In genomic region chr2:120012363-120012762, GRCh38 we compare ENCODE assay signal across 8 cellular contexts. TPM values are rescaled to one million over a fixed set of nuclear protein-coding genes. Genes with fewer than 3 reads are reported as not detected.
A peak's percentile ranks its signal among the peaks of the same experiment; 100 is the strongest.
DNase-seq lines count a peak whose midpoint lies in the region; ATAC-seq, FAIRE-seq and TF ChIP-seq lines count a peak whose summit lies in the region.

No MANE protein-coding gene starts in this region.

- H4K20me1 ChIP-seq in IMR-90 (ENCODE audit: insufficient read depth, low read length) = peaks cover 4% of the 10 kb centered on the region; the same call in 1 of the 2 replicates

- peak overlapping the region; percentile 64 to 88 (median 76) for H3K4me3 Mint-ChIP-seq in naive thymus-derived CD4-positive, alpha-beta T cell

- H2BK20ac ChIP-seq in IMR-90 (ENCODE audit: low read depth, low read length) = no peak overlapping the region

- H2AK9ac ChIP-seq in IMR-90 (replicated peaks; ENCODE audit: low read depth, low read length, poor library complexity) = no peak overlapping the region

- peak overlapping the region; percentile 82 for H3K4me2 ChIP-seq in IMR-90 (ENCODE audit: low read depth, low read length)

- no peak overlapping the region for H3K27ac ChIP-seq in IMR-90 (ENCODE audit: insufficient read depth, low read length)
- peak overlapping the region; percentile 70 for H3K27ac ChIP-seq in naive thymus-derived CD4-positive, alpha-beta T cell (ENCODE audit: low read depth, low read length)

- H4K5ac ChIP-seq in IMR-90 (ENCODE audit: low read depth, low read length) = no peak overlapping the region

- peaks cover 0 to 20% (median 0%) of the 10 kb centered on the region in 5 donors for H3K27me3 Mint-ChIP-seq in naive thymus-derived CD4-positive, alpha-beta T cell

- BruUV-seq in IMR-90 (replicated peaks; lab: Mats Ljungman, UMichigan) = no TSS peak

- peak overlapping the region; percentile 86; the same call in 1 of the 2 replicates for H3K23ac ChIP-seq in IMR-90 (ENCODE audit: low read depth, low read length)

- H3K79me1 ChIP-seq in IMR-90 (ENCODE audit: low read depth in 1 of 2, low read length in 2 of 2) = peaks cover 3 to 23% of the 10 kb centered on the region in 2 experiments; a peak in 3 of 4 replicates

- TF ChIP-seq CTCF in BE2C (IDR thresholded peaks at IDR 0.05; ENCODE audit: low read depth, low read length) (no peak), IMR-90 (conservative IDR thresholded peaks at IDR 0.05; ENCODE audit: low read depth, low read length) (no peak), bronchial epithelial cell (IDR thresholded peaks at IDR 0.05; ENCODE audit: insufficient read depth, low read length, severe bottlenecking) (no peak)

- H3K9ac ChIP-seq in IMR-90 (ENCODE audit: low read depth, low read length) = peak overlapping the region; percentile 57; the same call in 1 of the 2 replicates

- POLR2A ChIA-PET in IMR-90 (lab: Charles Lee; ENCODE audit: unreplicated experiment) = interaction anchor here (0.6 kb wide), 1 partner anchor 252 kb away, joined by 4 read pairs; the partner anchor contains the start of gene PTPN4
- POLR2A ChIA-PET in naive thymus-derived CD4-positive, alpha-beta T cell (lab: Charles Lee) = interaction anchor here (0.6 to 1.3 kb wide), 2 partner anchors 219 to 334 kb away, joined by 3 to 7 read pairs; no protein-coding TSS in a partner anchor

- H3K9me3 ChIP-seq in BE2C (no peaks in the 10 kb centered on the region), IMR-90 (ENCODE audit: control insufficient read depth, insufficient read depth, low read length) (no peaks in the 10 kb centered on the region)
- no peaks in the 10 kb centered on the region for H3K9me3 ChIP-seq in naive thymus-derived CD4-positive, alpha-beta T cell (ENCODE audit: control insufficient read depth in 2 of 3, low read length in 3 of 3)

- no peak overlapping the region; a peak in 2 of 4 replicates for H4K8ac ChIP-seq in IMR-90 (ENCODE audit: low read depth in 2 of 2, low read length in 2 of 2)

- no peaks in the 10 kb centered on the region for H3K36me3 ChIP-seq in BE2C
- H3K36me3 ChIP-seq in IMR-90 (ENCODE audit: control insufficient read depth, insufficient read depth, low read length) = no peaks in the 10 kb centered on the region
- H3K36me3 ChIP-seq in bronchial epithelial cell (ENCODE audit: control insufficient read depth, insufficient read depth, low read length) = no peaks in the 10 kb centered on the region
- H3K36me3 ChIP-seq in naive thymus-derived CD4-positive, alpha-beta T cell (ENCODE audit: control insufficient read depth in 2 of 3, insufficient read depth in 3 of 3, low read length in 3 of 3) = peaks cover 0 to 3% (median 0%) of the 10 kb centered on the region in 3 experiments

- H3K27me3 ChIP-seq in BE2C = no peaks in the 10 kb centered on the region
- H3K27me3 ChIP-seq in IMR-90 (ENCODE audit: control insufficient read depth, insufficient read depth, low read length) = no peaks in the 10 kb centered on the region
- no peaks in the 10 kb centered on the region for H3K27me3 ChIP-seq in bronchial epithelial cell (ENCODE audit: control insufficient read depth, insufficient read depth, low read length)
- no peaks in the 10 kb centered on the region for H3K27me3 ChIP-seq in naive thymus-derived CD4-positive, alpha-beta T cell (ENCODE audit: control insufficient read depth in 2 of 2, insufficient read depth in 2 of 2, low read length in 2 of 2)

- no peak overlapping the region for H2BK15ac ChIP-seq in IMR-90 (ENCODE audit: low read depth, low read length)

- in situ Hi-C loops in IMR-90 (cut with MboI; ENCODE audit: low sequenced_read_pairs) = no loop called here

- no CpG with 5 or more reads among the region's 8 CpGs for WGBS in IMR-90 (ENCODE audit: extremely low coverage in 2 of 2, insufficient read length in 1 of 2), 2 experiments

- dilution Hi-C loops in IMR-90 (cut with HindIII; ENCODE audit: low sequenced_read_pairs, unreplicated experiment) = no loop called here

- peak overlapping the region; percentile 19 for H3K14ac ChIP-seq in IMR-90 (replicated peaks; ENCODE audit: low read depth, low read length)

- peak overlapping the region; percentile 30 for H2BK5ac ChIP-seq in IMR-90 (ENCODE audit: low read depth, low read length, poor library complexity, severe bottlenecking)

- TF ChIP-seq RAD21 in IMR-90 (IDR thresholded peaks at IDR 0.05; ENCODE audit: low read length) = no peak

- intact Hi-C loops in IMR-90 (cut with micrococcal nuclease) = loop anchor here (2.0 to 5.0 kb wide), 3 partner anchors 55 to 162 kb away; no protein-coding TSS in a partner anchor
- intact Hi-C loops in naive thymus-derived CD4-positive, alpha-beta T cell (cut with micrococcal nuclease) = loop anchor here (2.0 to 10.0 kb wide), 7 partner anchors 210 to 2000 kb away; partner anchors contain the start of genes C2orf76 (in 1 of the 2), CCDC93 (in 1 of the 2), DBI (in 1 of the 2) and INHBB (in 1 of the 2)

- peaks cover 9 to 36% (median 24%) of the 10 kb centered on the region in 7 donors for H3K4me1 Mint-ChIP-seq in naive thymus-derived CD4-positive, alpha-beta T cell

- H3K56ac ChIP-seq in IMR-90 (ENCODE audit: extremely low read depth, insufficient read depth, low read length) = no peak overlapping the region

- CTCF ChIA-PET in IMR-90 (lab: Yijun Ruan, JAX) = interaction anchor here (0.6 kb wide), 1 partner anchor 235 kb away, joined by 3 read pairs; no protein-coding TSS in a partner anchor
- CTCF ChIA-PET in naive thymus-derived CD4-positive, alpha-beta T cell (lab: Charles Lee) = interaction anchor here (0.8 to 1.0 kb wide), 2 partner anchors 162 to 301 kb away, joined by 3 to 4 read pairs; no protein-coding TSS in a partner anchor

- ATAC-seq in IMR-90 (ENCODE audit: low read depth) (no peak), HG03469 (IDR thresholded peaks at IDR 0.05; ENCODE audit: unreplicated experiment) (no peak), HG03457 (IDR thresholded peaks at IDR 0.05; ENCODE audit: unreplicated experiment) (no peak)
- no peak for ATAC-seq in naive thymus-derived CD4-positive, alpha-beta T cell

- no peaks in the 10 kb centered on the region for H3K9me1 ChIP-seq in IMR-90 (ENCODE audit: insufficient read depth, low read length)

- H3K4me1 ChIP-seq in BE2C = no peaks in the 10 kb centered on the region
- H3K4me1 ChIP-seq in IMR-90 (ENCODE audit: control insufficient read depth, insufficient read depth, low read length) = peaks cover 4% of the 10 kb centered on the region; the same call in 1 of the 2 replicates
- H3K4me1 ChIP-seq in naive thymus-derived CD4-positive, alpha-beta T cell (ENCODE audit: control insufficient read depth in 2 of 2, insufficient read depth in 2 of 2, low read length in 2 of 2) = peaks cover 6% of the 10 kb centered on the region in 2 donors

- no peak overlapping the region for H2BK120ac ChIP-seq in IMR-90 (ENCODE audit: low read depth, low read length)

- no peak for TF ChIP-seq POLR2A in IMR-90 (IDR thresholded peaks at IDR 0.05; ENCODE audit: low read depth, low read length)

- no peak overlapping the region for H3K18ac ChIP-seq in IMR-90 (ENCODE audit: low read depth, low read length)

- peaks cover 0 to 6% (median 0%) of the 10 kb centered on the region in 5 donors for H3K36me3 Mint-ChIP-seq in naive thymus-derived CD4-positive, alpha-beta T cell

- H3K4ac ChIP-seq in IMR-90 (ENCODE audit: low read depth, low read length) = no peak overlapping the region

- no peak overlapping the region for H4K91ac ChIP-seq in IMR-90 (ENCODE audit: insufficient read depth, low read depth, low read length)

- FAIRE-seq in bronchial epithelial cell (lab: Jason Lieb, UNC) = no peak

- H3K27ac Mint-ChIP-seq in naive thymus-derived CD4-positive, alpha-beta T cell = peak overlapping the region in 8 of 9 donors; percentile 10 to 75 (median 53)

- peak overlapping the region; percentile 46 for H3K4me3 ChIP-seq in BE2C (ENCODE audit: low read depth, low read length)
- peak overlapping the region; percentile 93 for H3K4me3 ChIP-seq in IMR-90 (ENCODE audit: insufficient read depth, low read depth, low read length)
- peak overlapping the region; percentile 93 for H3K4me3 ChIP-seq in bronchial epithelial cell (ENCODE audit: low read depth, low read length)
- peak overlapping the region; percentile 69 for H3K4me3 ChIP-seq in naive thymus-derived CD4-positive, alpha-beta T cell (ENCODE audit: low read length)

- H3K9me3 Mint-ChIP-seq in naive thymus-derived CD4-positive, alpha-beta T cell = no peaks in the 10 kb centered on the region

- no peak overlapping the region for H2AK5ac ChIP-seq in IMR-90 (ENCODE audit: low read depth, low read length)

- H2AFZ ChIP-seq in IMR-90 (replicated peaks; ENCODE audit: low read length, poor library complexity) = peak overlapping the region; percentile 83

- no peak for DNase-seq in BE2C
- no peak for DNase-seq in IMR-90
- DNase-seq in bronchial epithelial cell (ENCODE audit: low read depth) = no peak
- no peak for DNase-seq in naive thymus-derived CD4-positive, alpha-beta T cell
- no peak for DNase-seq in AG08396 (ENCODE audit: low spot score)
- no peak for DNase-seq in COLO829 (ENCODE audit: low spot score)

TF ChIP-seq in IMR-90, 13 proteins besides CTCF, POLR2A, EP300 and RAD21:
- TF ChIP-seq SMC3 (IDR thresholded peaks at IDR 0.05; ENCODE audit: low read depth, low read length) (no peak), USF2 (IDR thresholded peaks at IDR 0.05; ENCODE audit: low read depth, low read length) (no peak), CHD1 (IDR thresholded peaks at IDR 0.05; ENCODE audit: low read depth, low read length) (no peak), NFE2L2 (IDR thresholded peaks at IDR 0.05; ENCODE audit: low read depth, low read length) (no peak), MXI1 (IDR thresholded peaks at IDR 0.05; ENCODE audit: borderline replicate concordance, low read depth, low read length) (no peak), MAFK (IDR thresholded peaks at IDR 0.05; ENCODE audit: low read depth, low read length) (no peak)

RNA-seq across cellular contexts. Expression of gene EPB41L5, which starts 0.5 kb away (rescaled TPM):
- 4.1 TPM for polyA plus RNA-seq in BE2C (2012; ENCODE audit: insufficient read depth, insufficient read length, low read depth)
- total RNA-seq in IMR-90 (2012; rRNA removed) = 10.6 and 11.4 TPM in 2 replicates
- polyA plus RNA-seq in IMR-90 (2012; rRNA removed) = 5.0 and 5.1 TPM in 2 replicates
- polyA plus RNA-seq in IMR-90 (2012; cell fraction: cytosol; rRNA removed) = 1.9 TPM in 2 replicates
- 2.5 and 10.6 TPM in 2 replicates for polyA plus RNA-seq in IMR-90 (2012; cell fraction: nucleus; rRNA removed; ENCODE audit: low replicate concordance)
- 34.5 and 71.0 TPM in 2 replicates for total RNA-seq in bronchial epithelial cell
- 1 to 10 TPM; 2.2 to 9.3 (median 6.8) TPM for total RNA-seq in naive thymus-derived CD4-positive, alpha-beta T cell
- polyA plus RNA-seq in naive thymus-derived CD4-positive, alpha-beta T cell = 1 to 10 TPM; 3.9 to 4.8 TPM
